8 cellular contexts compared by ENCODE assay signal in the genomic region with DNA sequence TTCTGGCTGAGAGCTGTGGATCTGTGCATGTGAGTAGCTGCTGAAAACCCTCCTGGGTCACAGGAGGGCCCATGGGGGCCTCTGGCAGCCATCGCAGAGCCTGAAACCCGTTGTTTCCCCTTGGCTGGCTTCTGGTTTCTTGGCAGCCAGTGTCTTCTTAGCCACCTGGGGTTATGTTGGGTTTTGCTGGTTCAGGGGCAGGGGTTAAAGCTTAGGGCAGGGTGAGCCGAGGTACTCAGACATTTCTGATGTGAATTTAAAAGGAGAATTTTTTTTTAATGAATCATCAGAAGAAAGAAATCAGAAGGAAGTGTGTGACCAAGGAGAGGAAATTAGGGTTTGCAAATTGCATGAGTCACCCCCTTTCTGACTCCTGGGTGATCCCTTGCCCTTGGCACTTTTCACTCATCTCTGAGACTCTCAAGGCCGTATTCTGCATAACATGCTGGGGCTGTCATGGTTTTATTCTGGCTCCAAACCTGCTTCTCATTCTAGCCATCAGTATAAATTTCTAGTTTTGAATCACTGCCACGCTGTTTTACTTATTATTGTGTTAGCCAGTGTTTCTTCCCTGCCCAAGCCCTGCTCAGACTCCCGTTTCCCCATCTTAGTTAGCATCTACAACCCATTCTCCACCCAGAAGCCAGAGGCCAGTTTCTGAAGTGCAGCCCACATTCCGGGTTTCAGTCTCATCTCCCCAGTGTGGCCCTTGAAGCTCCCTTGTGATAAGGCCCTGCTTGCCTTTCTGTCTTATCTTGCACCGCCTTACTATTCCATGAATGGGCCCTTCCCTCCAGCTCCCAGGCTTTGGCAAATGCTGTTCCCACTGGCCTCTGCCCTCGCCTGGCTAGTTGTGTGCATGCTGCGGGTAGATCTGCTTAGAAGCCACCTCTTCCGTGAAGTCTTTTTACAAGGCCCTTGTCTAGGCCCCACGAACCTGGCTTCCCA. TPM values are rescaled to one million over a fixed set of nuclear protein-coding genes. Genes with fewer than 3 reads are reported as not detected.
DNase-seq lines count a peak whose midpoint lies in the region; ATAC-seq and TF ChIP-seq lines count a peak whose summit lies in the region.

No MANE protein-coding gene starts in this region.

- peak overlapping the region; percentile 54 for H3K4me3 Mint-ChIP-seq in CD8-positive, alpha-beta T cell

- H3K4me3 ChIP-seq in CD8-positive, alpha-beta T cell (ENCODE audit: low read depth, low read length) = no peak overlapping the region
- H3K4me3 ChIP-seq in cardiac fibroblast (replicated peaks in 1 of 2; ENCODE audit: low read depth in 2 of 2, low read length in 2 of 2) (no peak overlapping the region), ovary (no peak overlapping the region)

- TF ChIP-seq POLR2A in ovary (IDR thresholded peaks at IDR 0.05) = no peak

- TF ChIP-seq CTCF in CD8-positive, alpha-beta T cell (IDR thresholded peaks at IDR 0.05) = no peak
- TF ChIP-seq CTCF in cardiac fibroblast (IDR thresholded peaks at IDR 0.05; ENCODE audit: low read depth, low read length) = no peak
- no peak for TF ChIP-seq CTCF in ovary (IDR thresholded peaks at IDR 0.05)

- H3K4me1 Mint-ChIP-seq in CD8-positive, alpha-beta T cell (ENCODE audit: low read depth) = peaks cover 86% of the 10 kb centered on the region

- peaks cover 72% of the 10 kb centered on the region for H3K4me1 ChIP-seq in CD8-positive, alpha-beta T cell (ENCODE audit: insufficient read depth, low read length)
- H3K4me1 ChIP-seq in ovary (ENCODE audit: insufficient read depth) = peaks cover 14% of the 10 kb centered on the region

- no peak for TF ChIP-seq EP300 in ovary (IDR thresholded peaks at IDR 0.05)

- peak; percentile 68 for ATAC-seq in CD8-positive, alpha-beta T cell
- peak; percentile 70 for ATAC-seq in GM21360 (IDR thresholded peaks at IDR 0.05; ENCODE audit: unreplicated experiment)
- peak; percentile 58 for ATAC-seq in HG03571 (IDR thresholded peaks at IDR 0.05; ENCODE audit: unreplicated experiment)
- no peak for ATAC-seq in left colon

- H3K27ac ChIP-seq in CD8-positive, alpha-beta T cell (ENCODE audit: low read depth, low read length) = no peak overlapping the region
- no peak overlapping the region for H3K27ac ChIP-seq in ovary

- H3K27me3 ChIP-seq in CD8-positive, alpha-beta T cell (ENCODE audit: insufficient read depth, low read length) = peaks cover 5% of the 10 kb centered on the region
- H3K27me3 ChIP-seq in ovary = no peaks in the 10 kb centered on the region

- peak in 4 of 7 experiments; percentile 17 to 68 (median 48) for DNase-seq in CD8-positive, alpha-beta T cell
- DNase-seq in T-helper 9 cell (peak; percentile 24), cardiac fibroblast (ENCODE audit: low read depth in 2 of 2) (peak; percentile 90 to 91), ovary (peak in 3 of 5 donors; percentile 17 to 44 (median 29)), OCI-M2 (lab: John Stamatoyannopoulos, UW; ENCODE audit: unreplicated experiment) (no peak), left colon (no peak)

- intact Hi-C loops in CD8-positive, alpha-beta T cell (cut with DNase I, micrococcal nuclease) = loop anchor here in 1 of 2 experiments (1.0 to 10.0 kb wide), 4 partner anchors 13 to 117 kb away; no protein-coding TSS in a partner anchor
- intact Hi-C loops in ovary (cut with DNase I) (no loop called here), left colon (cut with DNase I, micrococcal nuclease) (no loop called here)

- H3K9me3 ChIP-seq in CD8-positive, alpha-beta T cell (ENCODE audit: low read length) = no peaks in the 10 kb centered on the region
- H3K9me3 ChIP-seq in ovary = no peaks in the 10 kb centered on the region

- peaks cover 6% of the 10 kb centered on the region for H3K9me3 Mint-ChIP-seq in CD8-positive, alpha-beta T cell

- peak overlapping the region; percentile 32 for H3K27ac Mint-ChIP-seq in CD8-positive, alpha-beta T cell

- whole genome bisulfite sequencing in ovary, 3 donors = 44 to 47% (median 45%) methylated on average over 12 of the region's 12 CpGs

- H3K36me3 ChIP-seq in CD8-positive, alpha-beta T cell (ENCODE audit: insufficient read depth, low read length) = no peaks in the 10 kb centered on the region
- H3K36me3 ChIP-seq in ovary = no peaks in the 10 kb centered on the region

- no peaks in the 10 kb centered on the region for H3K36me3 Mint-ChIP-seq in CD8-positive, alpha-beta T cell

- CTCF ChIA-PET in CD8-positive, alpha-beta T cell (lab: Charles Lee) = interaction anchor here (0.7 to 2.2 kb wide), 2 partner anchors 13 to 125 kb away, joined by 3 to 5 read pairs; no protein-coding TSS in a partner anchor

- POLR2A ChIA-PET in CD8-positive, alpha-beta T cell (lab: Charles Lee) = interaction anchor here (0.9 to 1.8 kb wide), 2 partner anchors 9 to 64 kb away, joined by 4 to 5 read pairs; no protein-coding TSS in a partner anchor

- H3K27me3 Mint-ChIP-seq in CD8-positive, alpha-beta T cell (ENCODE audit: low read depth) = peaks cover 11% of the 10 kb centered on the region

RNA-seq across cellular contexts. Expression of a gene that starts 40.9 kb away (rescaled TPM):
- 1 to 10 TPM; 1.7 to 1.8 TPM for total RNA-seq in CD8-positive, alpha-beta T cell
- total RNA-seq in ovary (1 to 10 TPM in 6 of 7 donors, under 1 TPM in 1; 0.69 to 5.6 (median 1.3) TPM), left colon (1 to 10 TPM; 3.0 to 3.4 TPM)
- polyA plus RNA-seq in ovary = 1 to 10 TPM; 2.3 to 4.0 TPM

Comparison
In these comparisons a context has a peak if more than half of its experiments do, and no peak if none do; other contexts are left out.
1. DNase-seq: peak in CD8-positive, alpha-beta T cell (4 of 7), T-helper 9 cell (single experiment), cardiac fibroblast (2 of 2) and ovary (3 of 5); none in OCI-M2 (single experiment) and left colon (0 of 2).